9 cellular contexts compared by ENCODE assay signal in genomic region chr2:31664949-31665724, GRCh38.
"Had no signal": no experiment of that assay in that cellular context is flagged by ENCODE, and none has a peak within 500 bp of the region (broad histone marks: within the 10 kb centered on the region; RNA-seq: fewer than 3 reads in every experiment).

No MANE protein-coding gene starts in this region.

- H2AFZ ChIP-seq: GM23248 had no signal

- H3K27ac ChIP-seq: GM23248 had no signal

- ATAC-seq: HCT116 had no signal

- H3K4me3 ChIP-seq: GM23248, HAP-1 had no signal

- DNase-seq: GM23248, GOT3, H7, HFFc6, IMR-90, Kasumi-1, KG1 had no signal

- H3K36me3 ChIP-seq: HAP-1 had no signal

- H3K9me3 ChIP-seq: HAP-1 had no signal

- H3K4me1 ChIP-seq: HAP-1 had no signal

- H3K9ac ChIP-seq: GM23248 had no signal
